ENCODE assay signal across 26 cellular contexts in genomic region chr22:27393371-27393770, GRCh38.
DNase-seq lines count a peak whose midpoint lies in the region; ATAC-seq, FAIRE-seq and TF ChIP-seq lines count a peak whose summit lies in the region.
"Had no signal": no experiment of that assay in that cellular context is flagged by ENCODE, and none has a peak within 500 bp of the region (broad histone marks: within the 10 kb centered on the region; RNA-seq: fewer than 3 reads in every experiment).

No MANE protein-coding gene starts in this region.

- TF ChIP-seq POLR2A in HepG2 (IDR thresholded peaks at IDR 0.05; ENCODE audit: insufficient read depth in 1 of 2, low read depth in 2 of 2, low read length in 2 of 2): no peak

- H3K27ac Mint-ChIP-seq in Calu3 (ENCODE audit: unreplicated experiment): no peak overlapping the region
- H3K27ac Mint-ChIP-seq: CD4-positive, CD25-positive, alpha-beta regulatory T cell; T-helper 1 cell treated with Interleukin-12 subunit alpha and Interleukin-12 subunit beta and Interleukin-4 antibody, amounts not matched to agents 30 μg/mL and 1 μg/mL, for 36 hours had no signal

- in situ Hi-C loops in HepG2 (cut with HindIII; ENCODE audit: extremely low pct_ligation_motif_present, low pct_unique_long_range_greater_than_20kb): no loop called here

- H2AFZ ChIP-seq in keratinocyte (ENCODE audit: control insufficient read depth, low read length) (no peak overlapping the region), HepG2 (ENCODE audit: low read length) (no peak overlapping the region)

- H3K27me3 ChIP-seq in keratinocyte (ENCODE audit: control insufficient read depth, extremely low read depth, insufficient read depth, low read length): no peaks in the 10 kb centered on the region
- H3K27me3 ChIP-seq in HepG2 (ENCODE audit: control insufficient read depth in 1 of 2, insufficient read depth in 2 of 2, low read length in 2 of 2): peaks cover 2 to 4% of the 10 kb centered on the region in 2 experiments; a peak in 1 of 5 replicates

- no peak overlapping the region for H3K4me3 Mint-ChIP-seq in Calu3 (ENCODE audit: low read depth, unreplicated experiment)
- H3K4me3 Mint-ChIP-seq: CD4-positive, CD25-positive, alpha-beta regulatory T cell; T-helper 1 cell treated with Interleukin-12 subunit alpha and Interleukin-12 subunit beta and Interleukin-4 antibody, amounts not matched to agents 30 μg/mL and 1 μg/mL, for 36 hours had no signal

- H3K36me3 Mint-ChIP-seq in Calu3 (ENCODE audit: insufficient read depth, unreplicated experiment): no peaks in the 10 kb centered on the region
- H3K36me3 Mint-ChIP-seq: CD4-positive, CD25-positive, alpha-beta regulatory T cell had no signal

- no peak overlapping the region for H3K27ac ChIP-seq in RWPE1
- H3K27ac ChIP-seq in keratinocyte (ENCODE audit: control insufficient read depth, insufficient read depth, low read length): no peak overlapping the region
- no peak overlapping the region for H3K27ac ChIP-seq in HepG2 (ENCODE audit: extremely low read length, insufficient read depth, low read length)

- DNase-seq in Calu3 (peak; percentile 16), NCI-H2029 treated with DMSO at 0.1 percent for 48 hours (lab: John Stamatoyannopoulos, UW) (peak; percentile 34), RWPE1 (ENCODE audit: low spot score) (peak; percentile 45), keratinocyte (ENCODE audit: low read depth, low spot score) (no peak), NCI-H1417 treated with DMSO at 0.1 percent for 48 hours (lab: John Stamatoyannopoulos, UW) (no peak), nucleus accumbens (lab: John Stamatoyannopoulos, UW) (no peak), HepG2 (ENCODE audit: low spot score) (no peak)
- DNase-seq: CD4-positive, CD25-positive, alpha-beta regulatory T cell; COR-L47; DMS 273 treated with DMSO at 0.1 percent for 48 hours; GDM1; Kasumi-1; MV-4-11; NCI-H1105 treated with DMSO at 0.1 percent for 48 hours; NCI-H1694; NCI-H345; NCI-H524; NCI-H774; NK-92 treated with Interleukin-12 subunit alpha and Interleukin-12 subunit beta, amount 100 ng/mL, for 24 hours; Right ventricle myocardium superior had no signal

- CTCF ChIA-PET in Calu3 (lab: Charles Lee) (no interaction called here), RWPE1 (lab: Yijun Ruan, JAX) (no interaction called here), HepG2 (lab: Yijun Ruan, JAX; ENCODE audit: low intra/inter-chr PET ratio, low total read pairs) (no interaction called here)

- POLR2A ChIA-PET in RWPE1 (lab: Yijun Ruan, JAX; ENCODE audit: low non-redundant PET): no interaction called here
- POLR2A ChIA-PET in HepG2 (lab: Yijun Ruan, JAX): no interaction called here

- dilution Hi-C loops in keratinocyte (cut with MboI; ENCODE audit: extremely low pct_ligation_motif_present, low sequenced_read_pairs): no loop called here

- H3K4me2 ChIP-seq in keratinocyte (ENCODE audit: control insufficient read depth, extremely low read depth, insufficient read depth, low read depth, low read length) (no peak overlapping the region), HepG2 (ENCODE audit: low read depth, low read length) (no peak overlapping the region)

- peaks cover 9% of the 10 kb centered on the region for H3K4me1 Mint-ChIP-seq in Calu3 (ENCODE audit: low read depth, unreplicated experiment)
- H3K4me1 Mint-ChIP-seq: CD4-positive, CD25-positive, alpha-beta regulatory T cell had no signal

- H3K9ac ChIP-seq in keratinocyte (ENCODE audit: control insufficient read depth, extremely low read depth, insufficient read depth, low read length) (no peak overlapping the region), HepG2 (ENCODE audit: insufficient read depth, low read depth, low read length) (no peak overlapping the region)

- H3K27me3 Mint-ChIP-seq in Calu3 (ENCODE audit: unreplicated experiment): peaks cover 65% of the 10 kb centered on the region

- no peak for TF ChIP-seq EP300 in HepG2 (IDR thresholded peaks at IDR 0.05; ENCODE audit: low read depth in 2 of 2, low read length in 2 of 2)
- no peak for TF ChIP-seq EP300 in HepG2 (CRISPR knock-in tag; IDR thresholded peaks at IDR 0.05; ENCODE audit: borderline replicate concordance)

- H3K36me3 ChIP-seq in keratinocyte (ENCODE audit: control insufficient read depth in 2 of 2, extremely low read depth in 1 of 2, insufficient read depth in 2 of 2, low read length in 2 of 2) (no peaks in the 10 kb centered on the region), HepG2 (replicated peaks in 1 of 2; ENCODE audit: control insufficient read depth in 1 of 2, insufficient read depth in 2 of 2, low read length in 2 of 2) (no peaks in the 10 kb centered on the region)

- H3K4me1 ChIP-seq in keratinocyte (ENCODE audit: control insufficient read depth, extremely low read depth, insufficient read depth, low read length) (peaks cover 9% of the 10 kb centered on the region), HepG2 (ENCODE audit: insufficient read depth, low read length) (no peaks in the 10 kb centered on the region)

- no peak for TF ChIP-seq RAD21 in HepG2 (CRISPR knock-in tag; IDR thresholded peaks at IDR 0.05)

- no TSS peak for BruUV-seq in Calu3 (replicated peaks; lab: Mats Ljungman, UMichigan)
- no TSS peak for BruUV-seq in HepG2 (replicated peaks; lab: Mats Ljungman, UMichigan)

- no peaks in the 10 kb centered on the region for H3K9me1 ChIP-seq in keratinocyte (ENCODE audit: control insufficient read depth, extremely low read depth, insufficient read depth, low read length)

- no peak for TF ChIP-seq CTCF in Calu3 (IDR thresholded peaks at IDR 0.05; ENCODE audit: unreplicated experiment)
- no peak for TF ChIP-seq CTCF in RWPE1 (conservative IDR thresholded peaks at IDR 0.05; ENCODE audit: low read depth)
- TF ChIP-seq CTCF in keratinocyte (optimal IDR thresholded peaks at IDR 0.05 in 1 of 3, IDR thresholded peaks at IDR 0.05 in 1 of 3, conservative IDR thresholded peaks at IDR 0.05 in 1 of 3; ENCODE audit: extremely low read depth in 1 of 3, insufficient read depth in 2 of 3, low read length in 3 of 3): no peak
- no peak for TF ChIP-seq CTCF in HepG2 (CRISPR knock-in tag; IDR thresholded peaks at IDR 0.05)

- FAIRE-seq in keratinocyte (lab: Jason Lieb, UNC) (peak; percentile 85), HepG2 (lab: Jason Lieb, UNC) (no peak)
- FAIRE-seq: GM18507, H1, RCC 7860 had no signal

- H4K20me1 ChIP-seq in keratinocyte (ENCODE audit: control insufficient read depth, extremely low read depth, insufficient read depth, low read length) (no peaks in the 10 kb centered on the region), HepG2 (ENCODE audit: insufficient read depth, low read length) (no peaks in the 10 kb centered on the region)

- no peak for ATAC-seq in HepG2
- ATAC-seq in GM21528 (IDR thresholded peaks at IDR 0.05; ENCODE audit: low FRiP score, unreplicated experiment): no peak
- ATAC-seq: HCT116 had no signal

- H3K9me3 ChIP-seq in keratinocyte (ENCODE audit: control insufficient read depth, low read depth, low read length) (no peaks in the 10 kb centered on the region), HepG2 (ENCODE audit: low read length) (no peaks in the 10 kb centered on the region)

- H3K79me2 ChIP-seq in keratinocyte (ENCODE audit: control insufficient read depth, insufficient read depth, low read length): no peaks in the 10 kb centered on the region
- no peaks in the 10 kb centered on the region for H3K79me2 ChIP-seq in HepG2 (ENCODE audit: insufficient read depth, low read length)

- no peaks in the 10 kb centered on the region for H3K9me3 Mint-ChIP-seq in Calu3 (ENCODE audit: low read depth, unreplicated experiment)
- H3K9me3 Mint-ChIP-seq: T-helper 1 cell treated with Interleukin-12 subunit alpha and Interleukin-12 subunit beta and Interleukin-4 antibody, amounts not matched to agents 30 μg/mL and 1 μg/mL, for 36 hours had no signal

- H3K4me3 ChIP-seq in keratinocyte (ENCODE audit: control insufficient read depth in 2 of 3, extremely low read depth in 1 of 3, insufficient read depth in 2 of 3, low read depth in 1 of 3, low read length in 3 of 3) (no peak overlapping the region), HepG2 (replicated peaks in 1 of 3; ENCODE audit: insufficient read depth in 1 of 3, low read depth in 2 of 3, low read length in 3 of 3) (no peak overlapping the region)

- 0% methylated on average over 4 of the region's 4 CpGs for WGBS in HepG2 (ENCODE audit: low lambda C conversion rate)

- intact Hi-C loops in Calu3 (cut with micrococcal nuclease; ENCODE audit: unreplicated experiment) (no loop called here), HepG2 (cut with micrococcal nuclease; ENCODE audit: unreplicated experiment) (no loop called here)

TF ChIP-seq in HepG2, 621 proteins besides CTCF, POLR2A, EP300 and RAD21:
- TF ChIP-seq STAT5B (CRISPR knock-in tag; IDR thresholded peaks at IDR 0.05) (no peak), ZNF33B (CRISPR knock-in tag; IDR thresholded peaks at IDR 0.05) (no peak), DMTF1 (CRISPR knock-in tag; IDR thresholded peaks at IDR 0.05) (no peak)
TF ChIP-seq in HepG2: peak in this region for 0.

Comparison
In these comparisons a context has a peak if more than half of its experiments do, and no peak if none do; other contexts are left out.
1. DNase-seq: peak in Calu3 (single experiment), NCI-H2029 treated with DMSO at 0.1 percent for 48 hours (single experiment) and RWPE1 (single experiment); none in keratinocyte (single experiment), NCI-H1417 treated with DMSO at 0.1 percent for 48 hours (single experiment), nucleus accumbens (0 of 56) and HepG2 (single experiment).